Comparison of ENCODE assay signal across 22 cellular contexts in the genomic region with DNA sequence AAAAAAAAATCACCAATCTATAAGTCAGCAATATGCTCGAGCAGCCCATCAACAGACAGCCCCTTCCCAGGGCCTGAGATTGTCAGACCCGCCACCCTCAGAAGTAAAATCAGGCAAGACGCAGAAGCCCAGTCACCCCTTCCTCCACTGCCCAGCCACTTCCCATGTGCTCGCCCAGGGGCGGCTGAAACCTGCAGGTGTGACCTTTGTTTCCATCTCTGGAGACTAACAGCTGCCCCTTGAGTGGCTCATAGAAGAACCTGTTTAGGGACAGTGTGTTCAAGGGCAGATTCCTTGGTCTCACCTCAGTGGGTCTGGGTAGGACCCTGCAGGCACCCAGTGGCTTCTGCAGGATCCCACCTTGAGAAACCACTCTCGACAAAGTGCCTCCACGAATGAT.
A peak's percentile ranks its signal among the peaks of the same experiment; 100 is the strongest.
DNase-seq lines count a peak whose midpoint lies in the region; ATAC-seq and TF ChIP-seq lines count a peak whose summit lies in the region.
"Had no signal": no experiment of that assay in that cellular context is flagged by ENCODE, and none has a peak within 500 bp of the region (broad histone marks: within the 10 kb centered on the region; RNA-seq: fewer than 3 reads in every experiment).

No MANE protein-coding gene starts in this region.

- H3K79me1 ChIP-seq in neuronal stem cell (ENCODE audit: low read depth, low read length): peaks cover 2% of the 10 kb centered on the region

- H3K23ac ChIP-seq in neuronal stem cell (ENCODE audit: low read depth, low read length, poor library complexity): no peak overlapping the region

- H3K9me3 Mint-ChIP-seq in naive thymus-derived CD8-positive, alpha-beta T cell: no peaks in the 10 kb centered on the region
- H3K9me3 Mint-ChIP-seq: CD8-positive, alpha-beta memory T cell had no signal

- H3K14ac ChIP-seq in neuronal stem cell (ENCODE audit: low read length): no peak overlapping the region

- H2BK15ac ChIP-seq in neuronal stem cell (ENCODE audit: low read length): no peak overlapping the region

- H2AFZ ChIP-seq in neuronal stem cell (ENCODE audit: low read length): no peak overlapping the region
- H2AFZ ChIP-seq: PC-9 had no signal

- no peaks in the 10 kb centered on the region for H3K27me3 ChIP-seq in BLaER1
- H3K27me3 ChIP-seq in neuronal stem cell (ENCODE audit: control insufficient read depth in 3 of 3, insufficient read depth in 3 of 3, low read depth in 1 of 3, low read length in 3 of 3): no peaks in the 10 kb centered on the region
- H3K27me3 ChIP-seq in skeletal muscle tissue (ENCODE audit: control insufficient read depth in 3 of 3, insufficient read depth in 3 of 3, low read length in 3 of 3): no peaks in the 10 kb centered on the region

- 0 out of 2 replicates have a peak overlapping the region, but pooled peaks have one; percentile 5 for H3K4me2 ChIP-seq in BLaER1
- no peak overlapping the region for H3K4me2 ChIP-seq in neuronal stem cell (ENCODE audit: insufficient read depth, low read length, poor library complexity, severe bottlenecking)
- H3K4me2 ChIP-seq: PC-9 had no signal

- H2BK12ac ChIP-seq in neuronal stem cell (ENCODE audit: low read length): no peak overlapping the region

- H3K9me3 ChIP-seq in BLaER1: no peaks in the 10 kb centered on the region
- no peaks in the 10 kb centered on the region for H3K9me3 ChIP-seq in neuronal stem cell (replicated peaks in 1 of 2; ENCODE audit: control insufficient read depth in 2 of 2, insufficient read depth in 1 of 2, low read depth in 1 of 2, low read length in 2 of 2)
- no peaks in the 10 kb centered on the region for H3K9me3 ChIP-seq in skeletal muscle tissue (ENCODE audit: control insufficient read depth in 3 of 3, low read length in 3 of 3)

- H3K4me1 ChIP-seq in BLaER1: peaks cover 8% of the 10 kb centered on the region; the same call in 1 of the 2 replicates
- peaks cover 4 to 6% of the 10 kb centered on the region in 2 donors for H3K4me1 ChIP-seq in neuronal stem cell (ENCODE audit: control insufficient read depth in 2 of 2, insufficient read depth in 1 of 2, low read depth in 1 of 2, low read length in 2 of 2)
- H3K4me1 ChIP-seq in skeletal muscle tissue (ENCODE audit: control insufficient read depth in 3 of 3, insufficient read depth in 3 of 3, low read length in 3 of 3): peaks cover 12 to 14% (median 14%) of the 10 kb centered on the region in 3 donors

- WGBS in neuronal stem cell (ENCODE audit: extremely low coverage in 2 of 2, insufficient read length in 2 of 2, insufficient replicate concordance in 1 of 2), 2 donors: no CpG with 5 or more reads among the region's 7 CpGs

- H3K27ac ChIP-seq in BLaER1 (no peak overlapping the region), coronary artery (peak overlapping the region; percentile 36 to 69), neuronal stem cell (replicated peaks; ENCODE audit: low read length) (no peak overlapping the region), skeletal muscle tissue (ENCODE audit: low read depth, low read length) (peak overlapping the region; percentile 43)
- H3K27ac ChIP-seq: C4-2B, PC-9 had no signal

- no peak overlapping the region for H3K27ac Mint-ChIP-seq in naive thymus-derived CD8-positive, alpha-beta T cell
- H3K27ac Mint-ChIP-seq: CD8-positive, alpha-beta memory T cell had no signal

- H4K20me1 ChIP-seq in BLaER1: peaks cover 6% of the 10 kb centered on the region

- no peak overlapping the region for H4K8ac ChIP-seq in neuronal stem cell (ENCODE audit: low read depth, low read length)

- ATAC-seq in GM18873 (IDR thresholded peaks at IDR 0.05; ENCODE audit: low FRiP score, unreplicated experiment): no peak
- ATAC-seq in naive thymus-derived CD8-positive, alpha-beta T cell: no peak
- ATAC-seq: K562 had no signal

- no peak overlapping the region for H3K4me3 ChIP-seq in BLaER1
- no peak overlapping the region for H3K4me3 ChIP-seq in coronary artery
- no peak overlapping the region for H3K4me3 ChIP-seq in neuronal stem cell (ENCODE audit: low read length in 2 of 2)
- H3K4me3 ChIP-seq in skeletal muscle tissue (ENCODE audit: low read length in 3 of 3): no peak overlapping the region
- H3K4me3 ChIP-seq: K562, PC-9 had no signal

- H3K27me3 Mint-ChIP-seq in naive thymus-derived CD8-positive, alpha-beta T cell: peaks cover 0 to 10% (median 4%) of the 10 kb centered on the region in 5 donors

- peak overlapping the region; percentile 11 for H3K18ac ChIP-seq in neuronal stem cell (ENCODE audit: low read length)

- H3K9ac ChIP-seq in BLaER1 (no peak overlapping the region), neuronal stem cell (ENCODE audit: low read depth, low read length, poor library complexity) (no peak overlapping the region), skeletal muscle tissue (ENCODE audit: low read depth in 1 of 3, low read length in 3 of 3) (no peak overlapping the region)

- no peak for TF ChIP-seq CTCF in coronary artery (IDR thresholded peaks at IDR 0.05)

- H4K91ac ChIP-seq in neuronal stem cell (ENCODE audit: low read depth, low read length, poor library complexity): no peak overlapping the region

- H3K36me3 ChIP-seq in BLaER1: peaks cover 65% of the 10 kb centered on the region
- peaks cover 0 to under 1% of the 10 kb centered on the region in 2 donors for H3K36me3 ChIP-seq in neuronal stem cell (replicated peaks in 1 of 2; ENCODE audit: control insufficient read depth in 2 of 2, insufficient read depth in 2 of 2, low read length in 2 of 2)
- H3K36me3 ChIP-seq in skeletal muscle tissue (ENCODE audit: control insufficient read depth in 3 of 3, insufficient read depth in 3 of 3, low read length in 3 of 3): no peaks in the 10 kb centered on the region

- no peak overlapping the region for H2AK5ac ChIP-seq in neuronal stem cell (ENCODE audit: low read depth, low read length)

- H3K4me1 Mint-ChIP-seq in naive thymus-derived CD8-positive, alpha-beta T cell: peaks cover 0 to 3% (median 0%) of the 10 kb centered on the region in 4 donors
- H3K4me1 Mint-ChIP-seq: CD8-positive, alpha-beta memory T cell had no signal

- POLR2A ChIA-PET in naive thymus-derived CD8-positive, alpha-beta T cell (lab: Charles Lee): no interaction called here

- H2BK120ac ChIP-seq in neuronal stem cell (ENCODE audit: low read depth, low read length): no peak overlapping the region

- H3K4ac ChIP-seq in neuronal stem cell (ENCODE audit: low read length): no peak overlapping the region

- no peak for DNase-seq in coronary artery (ENCODE audit: low spot score)
- no peak for DNase-seq in neuronal stem cell (ENCODE audit: low spot score)
- DNase-seq in cerebellar cortex (ENCODE audit: low spot score): no peak
- DNase-seq in naive thymus-derived CD8-positive, alpha-beta T cell: no peak
- DNase-seq in KG1 (lab: John Stamatoyannopoulos, UW): no peak
- DNase-seq: 8988T; AML-193; Calu3; CD8-positive, alpha-beta memory T cell; EL; MM.1S; NCI-H1092; NCI-H1436; NCI-H1930; PC-9; RPMI8226; SHP77 treated with DMSO at 0.1 percent for 48 hours had no signal

- H3K4me3 Mint-ChIP-seq in naive thymus-derived CD8-positive, alpha-beta T cell: no peak overlapping the region
- H3K4me3 Mint-ChIP-seq: CD8-positive, alpha-beta memory T cell had no signal

- no peak overlapping the region for H2BK5ac ChIP-seq in neuronal stem cell (ENCODE audit: low read length)

- H3K36me3 Mint-ChIP-seq in naive thymus-derived CD8-positive, alpha-beta T cell: no peaks in the 10 kb centered on the region
- H3K36me3 Mint-ChIP-seq: CD8-positive, alpha-beta memory T cell had no signal

Comparison
In these comparisons a context has a peak if more than half of its experiments do, and no peak if none do; other contexts are left out.
1. H3K27ac ChIP-seq: peak in coronary artery (2 of 2) and skeletal muscle tissue (single experiment); none in BLaER1 (single experiment) and neuronal stem cell (single experiment).